ENCODE assay signal across 19 cellular contexts in the genomic region with DNA sequence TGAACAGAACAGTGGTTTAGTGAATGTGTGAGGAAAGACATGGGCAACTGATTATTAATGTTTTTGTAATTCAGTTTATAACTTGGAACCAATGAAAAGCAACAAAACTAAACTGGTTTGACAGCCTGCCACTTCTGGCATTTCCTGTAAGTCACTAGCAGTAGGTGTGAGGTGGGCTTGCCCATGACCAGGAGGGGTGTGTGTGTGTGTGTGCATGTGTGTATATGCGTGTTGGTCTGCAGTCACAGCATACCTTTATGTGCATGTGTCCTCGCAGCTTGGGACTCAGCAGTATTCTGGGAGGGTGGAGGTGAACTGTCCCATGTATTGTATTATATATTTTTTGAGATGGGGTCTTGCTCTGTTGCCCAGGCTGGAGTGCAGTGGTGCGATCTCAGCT. TPM values are rescaled to one million over a fixed set of nuclear protein-coding genes. Genes with fewer than 3 reads are reported as not detected.
DNase-seq lines count a peak whose midpoint lies in the region; ATAC-seq, FAIRE-seq and TF ChIP-seq lines count a peak whose summit lies in the region.
"Had no signal": no experiment of that assay in that cellular context is flagged by ENCODE, and none has a peak within 500 bp of the region (broad histone marks: within the 10 kb centered on the region; RNA-seq: fewer than 3 reads in every experiment).

No MANE protein-coding gene starts in this region.

- TF ChIP-seq POLR2A in H1 (IDR thresholded peaks at IDR 0.05; ENCODE audit: control extremely low read depth in 1 of 2, low read depth in 2 of 2, low read length in 2 of 2), result no peak

- H3K36me3 ChIP-seq in CD4-positive, alpha-beta memory T cell (ENCODE audit: insufficient read depth, low read length), result peaks cover 45% of the 10 kb centered on the region
- peaks cover 15% of the 10 kb centered on the region; the same call in 1 of the 2 replicates for H3K36me3 ChIP-seq in Panc1 (ENCODE audit: control insufficient read depth, insufficient read depth, low read length)
- peaks cover 0 to 19% (median 7%) of the 10 kb centered on the region in 4 experiments; a peak in 6 of 8 replicates for H3K36me3 ChIP-seq in H1 (ENCODE audit: control insufficient read depth in 2 of 4, insufficient read depth in 4 of 4, low read length in 3 of 4)

- H2BK5ac ChIP-seq in H1 (ENCODE audit: low read depth, low read length), result no peak overlapping the region

- TF ChIP-seq CTCF in Panc1 (IDR thresholded peaks at IDR 0.05) (no peak), H1 (IDR thresholded peaks at IDR 0.05; ENCODE audit: control extremely low read depth in 1 of 3, insufficient read depth in 1 of 3, low read depth in 1 of 3, low read length in 3 of 3) (no peak)

- H2BK12ac ChIP-seq in H1 (ENCODE audit: low read depth, low read length), result no peak overlapping the region; the same call in 1 of the 2 replicates

- ATAC-seq in Panc1, result no peak

- no peaks in the 10 kb centered on the region for H3K27me3 Mint-ChIP-seq in activated CD4-positive, alpha-beta memory T cell treated with anti-CD3 and anti-CD28 coated beads, Interleukin-2, amount 10 ng/mL, durations not matched to agents 7 days and 5 days
- H3K27me3 Mint-ChIP-seq in activated CD4-positive, alpha-beta memory T cell treated with anti-CD3 and anti-CD28 coated beads for 36 hours, result no peaks in the 10 kb centered on the region
- no peaks in the 10 kb centered on the region for H3K27me3 Mint-ChIP-seq in CD4-positive, alpha-beta memory T cell

- no peaks in the 10 kb centered on the region for H3K9me3 ChIP-seq in CD4-positive, alpha-beta memory T cell (ENCODE audit: control insufficient read depth in 1 of 2, low read length in 2 of 2)
- H3K9me3 ChIP-seq in Panc1 (ENCODE audit: control insufficient read depth, insufficient read depth, low read depth, low read length) (no peaks in the 10 kb centered on the region), H1 (ENCODE audit: insufficient read depth in 2 of 2, low read depth in 1 of 2, low read length in 1 of 2) (no peaks in the 10 kb centered on the region)

- no peak overlapping the region for H3K18ac ChIP-seq in H1 (ENCODE audit: extremely low read depth, low read length)

- no peaks in the 10 kb centered on the region for H3K79me2 ChIP-seq in H1 (ENCODE audit: control insufficient read depth in 1 of 2, insufficient read depth in 2 of 2, low read length in 2 of 2)

- peaks cover 44% of the 10 kb centered on the region for H3K4me1 Mint-ChIP-seq in activated CD4-positive, alpha-beta memory T cell treated with anti-CD3 and anti-CD28 coated beads, Interleukin-2, amount 10 ng/mL, durations not matched to agents 7 days and 5 days
- H3K4me1 Mint-ChIP-seq in activated CD4-positive, alpha-beta memory T cell treated with anti-CD3 and anti-CD28 coated beads for 36 hours (ENCODE audit: low read depth), result peaks cover 41% of the 10 kb centered on the region
- H3K4me1 Mint-ChIP-seq in CD4-positive, alpha-beta memory T cell, result peaks cover 27 to 57% (median 33%) of the 10 kb centered on the region in 4 donors

- no peak overlapping the region for H2BK120ac ChIP-seq in H1 (replicated peaks; ENCODE audit: low read depth, low read length)

- no peak overlapping the region for H2AFZ ChIP-seq in H1 (ENCODE audit: low read length)

- peak overlapping the region; percentile 10; the same call in 1 of the 2 replicates for H2BK15ac ChIP-seq in H1 (ENCODE audit: low read length)

- CTCF ChIA-PET in activated CD4-positive, alpha-beta memory T cell treated with anti-CD3 and anti-CD28 coated beads, Interleukin-2, amount 10 ng/mL, durations not matched to agents 7 days and 5 days (lab: Charles Lee), result no interaction called here
- CTCF ChIA-PET in activated CD4-positive, alpha-beta memory T cell treated with anti-CD3 and anti-CD28 coated beads for 36 hours (lab: Charles Lee), result interaction anchor here (1.1 kb wide), 1 partner anchor 30 kb away, joined by 3 read pairs; no protein-coding TSS in a partner anchor
- CTCF ChIA-PET in CD4-positive, alpha-beta memory T cell (lab: Charles Lee; ENCODE audit: partially characterized antibody), result interaction anchor here (1.2 to 1.6 kb wide), 3 partner anchors 11 to 30 kb away, joined by 4 to 12 read pairs (median 8); no protein-coding TSS in a partner anchor
- CTCF ChIA-PET in Panc1 (lab: Charles Lee), result no interaction called here
- CTCF ChIA-PET in H1 (lab: Charles Lee; ENCODE audit: partially characterized antibody), result interaction anchor here (0.6 to 1.3 kb wide), 2 partner anchors 250 to 1622 kb away, joined by 3 read pairs; no protein-coding TSS in a partner anchor

- H3K27ac ChIP-seq in CD4-positive, alpha-beta memory T cell (ENCODE audit: low read depth, low read length), result no peak overlapping the region
- H3K27ac ChIP-seq in Panc1 (ENCODE audit: low read length), result no peak overlapping the region
- H3K27ac ChIP-seq in H1 (ENCODE audit: low read depth, low read length), result no peak overlapping the region
- H3K27ac ChIP-seq: C4-2B, HL-60 had no signal

- TF ChIP-seq RAD21 in H1 (IDR thresholded peaks at IDR 0.05 in 1 of 2, conservative IDR thresholded peaks at IDR 0.05 in 1 of 2; ENCODE audit: low read depth in 2 of 2, low read length in 2 of 2), result no peak

- no peak for FAIRE-seq in H1 (lab: Jason Lieb, UNC)
- FAIRE-seq in RCC 7860 (lab: Jason Lieb, UNC), result no peak
- FAIRE-seq: A204.1, G401.6 had no signal

- H3K27ac Mint-ChIP-seq in activated CD4-positive, alpha-beta memory T cell treated with anti-CD3 and anti-CD28 coated beads, Interleukin-2, amount 10 ng/mL, durations not matched to agents 7 days and 5 days, result peak overlapping the region; percentile 28
- H3K27ac Mint-ChIP-seq in activated CD4-positive, alpha-beta memory T cell treated with anti-CD3 and anti-CD28 coated beads for 36 hours, result no peak overlapping the region
- H3K27ac Mint-ChIP-seq in CD4-positive, alpha-beta memory T cell, result peak overlapping the region; percentile 2 to 83 (median 54)
- H3K27ac Mint-ChIP-seq: HFFc6 had no signal

- no peaks in the 10 kb centered on the region for H3K27me3 ChIP-seq in CD4-positive, alpha-beta memory T cell (ENCODE audit: insufficient read depth, low read length)
- no peaks in the 10 kb centered on the region for H3K27me3 ChIP-seq in Panc1 (ENCODE audit: control insufficient read depth, insufficient read depth, low read length)
- H3K27me3 ChIP-seq in H1 (replicated peaks in 1 of 4; ENCODE audit: control insufficient read depth in 3 of 4, extremely low read depth in 1 of 4, insufficient read depth in 3 of 4, low read length in 3 of 4), result no peaks in the 10 kb centered on the region

- H3K4me1 ChIP-seq in CD4-positive, alpha-beta memory T cell (ENCODE audit: insufficient read depth, low read length), result peaks cover 26% of the 10 kb centered on the region
- H3K4me1 ChIP-seq in Panc1 (ENCODE audit: control insufficient read depth, insufficient read depth, low read length) (no peaks in the 10 kb centered on the region), H1 (replicated peaks in 1 of 4; ENCODE audit: control insufficient read depth in 3 of 4, insufficient read depth in 4 of 4, low read length in 3 of 4) (peaks cover 0 to 6% (median 0%) of the 10 kb centered on the region in 4 experiments; a peak in 1 of 7 replicates)

- H2BK20ac ChIP-seq in H1 (ENCODE audit: low read length), result no peak overlapping the region

- no peak overlapping the region for H3K9ac ChIP-seq in H1 (replicated peaks in 1 of 4; ENCODE audit: extremely low read depth in 1 of 4, low read depth in 3 of 4, low read length in 3 of 4)

- no peak overlapping the region for H4K5ac ChIP-seq in H1 (ENCODE audit: insufficient read length, low read depth, low read length)

- WGBS in H1 (ENCODE audit: extremely low coverage in 1 of 2, insufficient coverage in 1 of 2, insufficient read length in 1 of 2, insufficient replicate concordance in 2 of 2, low coverage in 1 of 2, low lambda C conversion rate in 2 of 2, missing lambda C conversion rate in 1 of 2), 2 experiments, result 100% methylated on average over 3 of the region's 3 CpGs; no CpG with 5 or more reads in 1 of the 2 experiments

- H3K4me3 Mint-ChIP-seq in activated CD4-positive, alpha-beta memory T cell treated with anti-CD3 and anti-CD28 coated beads, Interleukin-2, amount 10 ng/mL, durations not matched to agents 7 days and 5 days, result no peak overlapping the region
- no peak overlapping the region for H3K4me3 Mint-ChIP-seq in activated CD4-positive, alpha-beta memory T cell treated with anti-CD3 and anti-CD28 coated beads for 36 hours
- H3K4me3 Mint-ChIP-seq in CD4-positive, alpha-beta memory T cell, result no peak overlapping the region
- H3K4me3 Mint-ChIP-seq: HFFc6 had no signal

- no peak overlapping the region for H3K14ac ChIP-seq in H1 (ENCODE audit: insufficient read length)

- no peak overlapping the region for H3K23ac ChIP-seq in H1 (ENCODE audit: insufficient read length)

- no peak for DNase-seq in activated CD4-positive, alpha-beta memory T cell treated with anti-CD3 and anti-CD28 coated beads, Interleukin-2, amount 10 ng/mL, durations not matched to agents 7 days and 5 days
- DNase-seq in activated CD4-positive, alpha-beta memory T cell treated with anti-CD3 and anti-CD28 coated beads for 36 hours, result no peak
- no peak for DNase-seq in CD4-positive, alpha-beta memory T cell
- no peak for DNase-seq in Panc1 (ENCODE audit: low read depth, low spot score)
- no peak for DNase-seq in H1 (ENCODE audit: low read depth in 1 of 2, low spot score in 2 of 2)
- no peak for DNase-seq in NCI-H510A (lab: John Stamatoyannopoulos, UW)
- DNase-seq in DMS114 treated with DMSO at 0.1 percent for 48 hours (lab: John Stamatoyannopoulos, UW; ENCODE audit: unreplicated experiment), result no peak
- DNase-seq in RCC 7860 (ENCODE audit: low spot score), result no peak
- DNase-seq: HFFc6, MM.1S, NCI-H1105, NCI-H187, NCI-H446 treated with DMSO at 0.1 percent for 48 hours, NCI-H82, RPMI8226 had no signal

- TF ChIP-seq EP300 in H1 (IDR thresholded peaks at IDR 0.05; ENCODE audit: borderline replicate concordance in 1 of 2, low read depth in 2 of 2, low read length in 2 of 2), result no peak

- H3K9me3 Mint-ChIP-seq in activated CD4-positive, alpha-beta memory T cell treated with anti-CD3 and anti-CD28 coated beads, Interleukin-2, amount 10 ng/mL, durations not matched to agents 7 days and 5 days, result no peaks in the 10 kb centered on the region
- no peaks in the 10 kb centered on the region for H3K9me3 Mint-ChIP-seq in activated CD4-positive, alpha-beta memory T cell treated with anti-CD3 and anti-CD28 coated beads for 36 hours
- no peaks in the 10 kb centered on the region for H3K9me3 Mint-ChIP-seq in CD4-positive, alpha-beta memory T cell
- H3K9me3 Mint-ChIP-seq: HFFc6 had no signal

- no peak overlapping the region for H3K4me2 ChIP-seq in H1 (ENCODE audit: insufficient read depth in 1 of 2, low read depth in 2 of 2, low read length in 2 of 2)

- H3K36me3 Mint-ChIP-seq in activated CD4-positive, alpha-beta memory T cell treated with anti-CD3 and anti-CD28 coated beads, Interleukin-2, amount 10 ng/mL, durations not matched to agents 7 days and 5 days (ENCODE audit: low read depth), result peaks cover 80% of the 10 kb centered on the region
- peaks cover 64% of the 10 kb centered on the region for H3K36me3 Mint-ChIP-seq in activated CD4-positive, alpha-beta memory T cell treated with anti-CD3 and anti-CD28 coated beads for 36 hours
- peaks cover 68 to 87% of the 10 kb centered on the region in 2 donors for H3K36me3 Mint-ChIP-seq in CD4-positive, alpha-beta memory T cell

- no peak overlapping the region; the same call in 1 of the 2 replicates for H2AK5ac ChIP-seq in H1 (ENCODE audit: low read depth, low read length)

- H3K4me3 ChIP-seq in CD4-positive, alpha-beta memory T cell (ENCODE audit: low read length in 2 of 2), result no peak overlapping the region
- H3K4me3 ChIP-seq in Panc1 (ENCODE audit: low read depth in 2 of 2, low read length in 2 of 2) (no peak overlapping the region), H1 (ENCODE audit: extremely low read depth in 1 of 4, insufficient read depth in 2 of 4, low read depth in 3 of 4, low read length in 4 of 4) (no peak overlapping the region)

- BruUV-seq in Panc1 (replicated peaks; lab: Mats Ljungman, UMichigan), result TSS peak; percentile 31

- no peak overlapping the region for H4K8ac ChIP-seq in H1 (ENCODE audit: extremely low read depth, insufficient read depth, low read length)

- POLR2A ChIA-PET in activated CD4-positive, alpha-beta memory T cell treated with anti-CD3 and anti-CD28 coated beads, Interleukin-2, amount 10 ng/mL, durations not matched to agents 7 days and 5 days (lab: Charles Lee), result interaction anchor here (1.4 kb wide), 1 partner anchor 11 kb away, joined by 9 read pairs; no protein-coding TSS in a partner anchor
- POLR2A ChIA-PET in activated CD4-positive, alpha-beta memory T cell treated with anti-CD3 and anti-CD28 coated beads for 36 hours (lab: Charles Lee), result interaction anchor here (1.3 kb wide), 1 partner anchor 11 kb away, joined by 3 read pairs; no protein-coding TSS in a partner anchor
- POLR2A ChIA-PET in CD4-positive, alpha-beta memory T cell (lab: Charles Lee; ENCODE audit: partially characterized antibody), result no interaction called here
- POLR2A ChIA-PET in Panc1 (lab: Charles Lee), result no interaction called here
- POLR2A ChIA-PET in H1 (lab: Charles Lee; ENCODE audit: partially characterized antibody), result no interaction called here

- intact Hi-C loops in activated CD4-positive, alpha-beta memory T cell treated with anti-CD3 and anti-CD28 coated beads for 36 hours (cut with micrococcal nuclease), result no loop called here
- intact Hi-C loops in CD4-positive, alpha-beta memory T cell (cut with micrococcal nuclease), result no loop called here
- intact Hi-C loops in Panc1 (cut with micrococcal nuclease; ENCODE audit: unreplicated experiment), result no loop called here

- H3K56ac ChIP-seq in H1 (replicated peaks; ENCODE audit: insufficient read length, low read depth, low read length), result no peak overlapping the region

- no peak overlapping the region for H3K4ac ChIP-seq in H1 (replicated peaks; ENCODE audit: insufficient read length, low read depth, low read length)

- H4K20me1 ChIP-seq in H1 (replicated peaks in 1 of 2; ENCODE audit: control insufficient read depth in 1 of 2, insufficient read depth in 2 of 2, low read length in 2 of 2), result peaks cover 0 to 2% of the 10 kb centered on the region in 2 experiments

- no peaks in the 10 kb centered on the region for H3K23me2 ChIP-seq in H1 (ENCODE audit: low read depth, low read length)

- H4K91ac ChIP-seq in H1 (replicated peaks; ENCODE audit: insufficient read length, low read length), result no peak overlapping the region

- H3K79me1 ChIP-seq in H1 (ENCODE audit: low read depth, low read length), result no peaks in the 10 kb centered on the region

- in situ Hi-C loops in Panc1 (cut with HindIII; ENCODE audit: low pct_unique_long_range_greater_than_20kb, low sequenced_read_pairs), result no loop called here

RNA-seq across cellular contexts. Expression of a gene that starts 32.3 kb away (rescaled TPM):
- total RNA-seq in activated CD4-positive, alpha-beta memory T cell treated with anti-CD3 and anti-CD28 coated beads, Interleukin-2, amount 10 ng/mL, durations not matched to agents 7 days and 5 days, result 10 to 100 TPM; 69.6 to 71.7 TPM
- 10 to 100 TPM; 53.3 to 53.6 TPM for total RNA-seq in activated CD4-positive, alpha-beta memory T cell treated with anti-CD3 and anti-CD28 coated beads for 36 hours
- 10 to 100 TPM; 59.4 to 69.0 TPM for total RNA-seq in CD4-positive, alpha-beta memory T cell
- polyA plus RNA-seq in CD4-positive, alpha-beta memory T cell, result 10 to 100 TPM; 12.1 to 20.4 TPM
- 40.1 TPM for total RNA-seq in Panc1 (2021; ENCODE audit: unreplicated experiment)
- polyA plus RNA-seq in Panc1 (2012; ENCODE audit: insufficient read length), result 19.5 TPM
- 30.5 and 34.8 TPM in 2 replicates for total RNA-seq in H1 (2021; fragmentation: NEBNext Ultra II Directional; extraction: Animal tissue kit (Norgen Biotek cat#: 25700))
- polyA plus RNA-seq in H1 (2011; rRNA removed), result 3.8 and 5.2 TPM in 2 replicates
- polyA plus RNA-seq in H1 (2011; cell fraction: cytosol; rRNA removed), result 7.0 TPM
- polyA plus RNA-seq in H1 (2011; cell fraction: nucleus; rRNA removed), result 6.6 TPM
- 8.6 to 17.4 TPM (median 9.4 TPM) in 4 replicates for polyA plus RNA-seq in H1 (2012, experiment 1 of 2)
- polyA plus RNA-seq in H1 (2012, experiment 2 of 2), result 0.71 TPM
- polyA plus RNA-seq in H1 (2013, experiment 1 of 2), result 7.2 TPM
- polyA plus RNA-seq in H1 (2013, experiment 2 of 2), result 6.8 TPM
- polyA minus RNA-seq in H1 (2011; rRNA and poly(A)+ RNA removed), result 30.6 and 34.9 TPM in 2 replicates
- 21.0 TPM for polyA minus RNA-seq in H1 (2011; cell fraction: cytosol; rRNA and poly(A)+ RNA removed)
- polyA minus RNA-seq in H1 (2011; cell fraction: nucleus; rRNA and poly(A)+ RNA removed), result 25.4 TPM

Comparison
In these comparisons a context has a peak if more than half of its experiments do, and no peak if none do; other contexts are left out.
1. CTCF ChIA-PET loops: an anchor here in activated CD4-positive, alpha-beta memory T cell treated with anti-CD3 and anti-CD28 coated beads for 36 hours (1.1 kb wide), CD4-positive, alpha-beta memory T cell (1.2 to 1.6 kb wide) and H1 (0.6 to 1.3 kb wide); none called in activated CD4-positive, alpha-beta memory T cell treated with anti-CD3 and anti-CD28 coated beads, Interleukin-2, amount 10 ng/mL, durations not matched to agents 7 days and 5 days and Panc1.
2. POLR2A ChIA-PET loops: an anchor here in activated CD4-positive, alpha-beta memory T cell treated with anti-CD3 and anti-CD28 coated beads, Interleukin-2, amount 10 ng/mL, durations not matched to agents 7 days and 5 days (1.4 kb wide) and activated CD4-positive, alpha-beta memory T cell treated with anti-CD3 and anti-CD28 coated beads for 36 hours (1.3 kb wide); none called in CD4-positive, alpha-beta memory T cell, Panc1 and H1.